Comparison of ENCODE assay signal across 1 cellular context in the genomic region with DNA sequence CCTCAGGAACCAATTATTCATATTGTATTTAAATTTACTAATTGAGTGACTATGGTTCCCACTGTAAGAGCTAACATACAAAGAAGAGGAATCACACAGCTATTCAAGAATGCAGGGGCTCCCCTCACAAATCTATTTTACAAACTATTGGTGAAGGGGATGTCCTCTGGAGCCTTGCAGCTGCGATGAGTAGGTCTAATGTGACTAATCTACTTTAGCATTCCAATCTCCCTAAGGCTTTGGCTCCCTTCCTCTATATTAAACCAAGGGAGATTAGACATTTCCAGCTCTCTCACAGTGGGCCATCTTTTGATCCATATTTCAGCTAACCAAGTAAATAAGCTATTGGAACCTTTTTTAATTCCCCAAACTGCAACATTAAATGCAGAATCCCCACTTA.
TF ChIP-seq lines count a peak whose summit lies in the region.

No MANE protein-coding gene starts in this region.

TF ChIP-seq in GM23338, 12 proteins besides CTCF, POLR2A, EP300 and RAD21 (continued from another document):
- TF ChIP-seq ZNF331 (CRISPR knock-in tag; IDR thresholded peaks at IDR 0.05; ENCODE audit: low read depth) (no peak), EZH2phosphoT487 (IDR thresholded peaks at IDR 0.05; ENCODE audit: unreplicated experiment) (no peak), EZH2 (IDR thresholded peaks at IDR 0.05; ENCODE audit: low read depth, unreplicated experiment) (no peak), NANOG (IDR thresholded peaks at IDR 0.05; ENCODE audit: borderline replicate concordance) (no peak), CREB1 (CRISPR knock-in tag; IDR thresholded peaks at IDR 0.05; ENCODE audit: low read depth) (no peak)
TF ChIP-seq in GM23338: peak in this region for 0.
